20 cellular contexts compared by ENCODE assay signal in the genomic region with DNA sequence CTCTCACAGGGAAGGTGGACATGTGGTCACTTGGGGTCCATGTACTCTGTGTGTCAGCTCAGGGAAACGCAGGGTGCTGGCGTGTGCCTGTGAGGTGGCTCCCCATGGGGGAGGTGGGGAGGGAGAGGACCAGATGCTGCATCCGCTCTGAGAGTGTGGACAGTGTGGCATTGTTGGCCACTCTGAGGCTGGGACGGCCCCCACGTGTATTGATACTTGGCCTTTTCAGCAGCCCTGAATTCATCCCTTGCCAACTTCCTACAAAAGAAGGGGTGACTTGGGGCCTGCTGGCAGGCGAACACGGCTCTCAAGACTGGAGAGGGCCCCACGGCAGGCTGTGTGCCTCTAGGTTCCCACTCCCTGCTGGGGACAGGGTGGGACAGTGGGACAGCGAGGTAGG.
DNase-seq lines count a peak whose midpoint lies in the region; ATAC-seq and TF ChIP-seq lines count a peak whose summit lies in the region.
"Had no signal": no experiment of that assay in that cellular context is flagged by ENCODE, and none has a peak within 500 bp of the region (broad histone marks: within the 10 kb centered on the region; RNA-seq: fewer than 3 reads in every experiment).

No MANE protein-coding gene starts in this region.

- H3K4me3 Mint-ChIP-seq in activated CD8-positive, alpha-beta memory T cell treated with anti-CD3 and anti-CD28 coated beads, Interleukin-2, amount 10 ng/mL, durations not matched to agents 7 days and 5 days, result no peak overlapping the region
- H3K4me3 Mint-ChIP-seq in activated CD8-positive, alpha-beta T cell treated with anti-CD3 and anti-CD28 coated beads, Interleukin-2, amount 10 ng/mL, durations not matched to agents 7 days and 5 days, result no peak overlapping the region
- H3K4me3 Mint-ChIP-seq in chondrocyte (ENCODE audit: unreplicated experiment), result no peak overlapping the region
- H3K4me3 Mint-ChIP-seq: brain, GM23338 had no signal

- H3K9me3 Mint-ChIP-seq in activated CD8-positive, alpha-beta memory T cell treated with anti-CD3 and anti-CD28 coated beads, Interleukin-2, amount 10 ng/mL, durations not matched to agents 7 days and 5 days (ENCODE audit: low read depth), result no peaks in the 10 kb centered on the region
- H3K9me3 Mint-ChIP-seq in activated CD8-positive, alpha-beta T cell treated with anti-CD3 and anti-CD28 coated beads, Interleukin-2, amount 10 ng/mL, durations not matched to agents 7 days and 5 days (ENCODE audit: insufficient read depth), result no peaks in the 10 kb centered on the region
- H3K9me3 Mint-ChIP-seq in chondrocyte (ENCODE audit: low read depth), result no peaks in the 10 kb centered on the region
- H3K9me3 Mint-ChIP-seq: brain, GM23338 had no signal

- peak overlapping the region; percentile 98 for H3K27ac Mint-ChIP-seq in activated CD8-positive, alpha-beta memory T cell treated with anti-CD3 and anti-CD28 coated beads, Interleukin-2, amount 10 ng/mL, durations not matched to agents 7 days and 5 days
- H3K27ac Mint-ChIP-seq in activated CD8-positive, alpha-beta T cell treated with anti-CD3 and anti-CD28 coated beads, Interleukin-2, amount 10 ng/mL, durations not matched to agents 7 days and 5 days, result peak overlapping the region; percentile 99
- no peak overlapping the region for H3K27ac Mint-ChIP-seq in chondrocyte (ENCODE audit: unreplicated experiment)
- H3K27ac Mint-ChIP-seq: GM23338 had no signal

- no peaks in the 10 kb centered on the region for H3K27me3 Mint-ChIP-seq in activated CD8-positive, alpha-beta memory T cell treated with anti-CD3 and anti-CD28 coated beads, Interleukin-2, amount 10 ng/mL, durations not matched to agents 7 days and 5 days
- no peaks in the 10 kb centered on the region for H3K27me3 Mint-ChIP-seq in activated CD8-positive, alpha-beta T cell treated with anti-CD3 and anti-CD28 coated beads, Interleukin-2, amount 10 ng/mL, durations not matched to agents 7 days and 5 days (ENCODE audit: low read depth)
- peaks cover 5% of the 10 kb centered on the region for H3K27me3 Mint-ChIP-seq in chondrocyte (ENCODE audit: low read depth)

- no peak for ATAC-seq in activated CD8-positive, alpha-beta memory T cell treated with anti-CD3 and anti-CD28 coated beads, Interleukin-2, amount 10 ng/mL, durations not matched to agents 7 days and 5 days
- ATAC-seq in activated CD8-positive, alpha-beta T cell treated with anti-CD3 and anti-CD28 coated beads, Interleukin-2, amount 10 ng/mL, durations not matched to agents 7 days and 5 days, result no peak
- ATAC-seq: A549, GM23338, Panc1 had no signal

- TF ChIP-seq CTCF in chondrocyte (IDR thresholded peaks at IDR 0.05), result no peak

- DNase-seq in activated CD8-positive, alpha-beta memory T cell treated with anti-CD3 and anti-CD28 coated beads, Interleukin-2, amount 10 ng/mL, durations not matched to agents 7 days and 5 days, result no peak
- DNase-seq in activated CD8-positive, alpha-beta memory T cell treated with anti-CD3 and anti-CD28 coated beads for 24 hours, result no peak
- no peak for DNase-seq in activated CD8-positive, alpha-beta T cell treated with anti-CD3 and anti-CD28 coated beads, Interleukin-2, amount 10 ng/mL, durations not matched to agents 7 days and 5 days
- peak in 41 of 51 donors; percentile 21 to 85 (median 58) for DNase-seq in hypothalamus (lab: John Stamatoyannopoulos, UW)
- DNase-seq in putamen (ENCODE audit: low spot score), result peak; percentile 80
- DNase-seq in chondrocyte (ENCODE audit: low spot score), result no peak
- no peak for DNase-seq in GM03348 (ENCODE audit: low spot score)
- DNase-seq in NK-92 treated with Interleukin-12 subunit alpha and Interleukin-12 subunit beta, amount 100 ng/mL, for 24 hours (lab: John Stamatoyannopoulos, UW), result no peak
- DNase-seq: activated CD4-positive, alpha-beta T cell treated with anti-CD3 and anti-CD28 coated beads, Interleukin-2, amount 50 U/mL, for 4 hours; activated effector memory CD4-positive, alpha-beta T cell treated with Interleukin-2 at 50 U/mL for 16 hours; effector CD4-positive, alpha-beta T cell; NCI-H2171 treated with DMSO at 0.1 percent for 48 hours; NCI-H82; SK-N-SH; stimulated activated naive CD4-positive, alpha-beta T cell; uterus had no signal

- POLR2A ChIA-PET in activated CD8-positive, alpha-beta T cell treated with anti-CD3 and anti-CD28 coated beads, Interleukin-2, amount 10 ng/mL, durations not matched to agents 7 days and 5 days (lab: Charles Lee), result interaction anchor here (1.1 to 6.1 kb wide), 2 partner anchors 20 to 38 kb away, joined by 3 to 129 read pairs; no protein-coding TSS in a partner anchor

- CTCF ChIA-PET in activated CD8-positive, alpha-beta memory T cell treated with anti-CD3 and anti-CD28 coated beads, Interleukin-2, amount 10 ng/mL, durations not matched to agents 7 days and 5 days (lab: Charles Lee), result interaction anchor here (1.9 to 4.4 kb wide), 3 partner anchors 18 to 74 kb away, joined by 4 to 50 read pairs (median 15); no protein-coding TSS in a partner anchor
- CTCF ChIA-PET in activated CD8-positive, alpha-beta T cell treated with anti-CD3 and anti-CD28 coated beads, Interleukin-2, amount 10 ng/mL, durations not matched to agents 7 days and 5 days (lab: Charles Lee), result interaction anchor here (0.9 to 4.2 kb wide), 6 partner anchors 13 to 122 kb away, joined by 3 to 66 read pairs (median 27); no protein-coding TSS in a partner anchor

- peaks cover 3% of the 10 kb centered on the region for H3K36me3 Mint-ChIP-seq in activated CD8-positive, alpha-beta memory T cell treated with anti-CD3 and anti-CD28 coated beads, Interleukin-2, amount 10 ng/mL, durations not matched to agents 7 days and 5 days
- H3K36me3 Mint-ChIP-seq in activated CD8-positive, alpha-beta T cell treated with anti-CD3 and anti-CD28 coated beads, Interleukin-2, amount 10 ng/mL, durations not matched to agents 7 days and 5 days (ENCODE audit: low read depth), result peaks cover 4% of the 10 kb centered on the region
- H3K36me3 Mint-ChIP-seq in chondrocyte (ENCODE audit: low read depth), result no peaks in the 10 kb centered on the region
- H3K36me3 Mint-ChIP-seq: brain had no signal

- peaks cover 52% of the 10 kb centered on the region for H3K4me1 Mint-ChIP-seq in activated CD8-positive, alpha-beta memory T cell treated with anti-CD3 and anti-CD28 coated beads, Interleukin-2, amount 10 ng/mL, durations not matched to agents 7 days and 5 days
- peaks cover 64% of the 10 kb centered on the region for H3K4me1 Mint-ChIP-seq in activated CD8-positive, alpha-beta T cell treated with anti-CD3 and anti-CD28 coated beads, Interleukin-2, amount 10 ng/mL, durations not matched to agents 7 days and 5 days (ENCODE audit: low read depth)
- H3K4me1 Mint-ChIP-seq in chondrocyte (ENCODE audit: low read depth), result peaks cover 5% of the 10 kb centered on the region

Comparison
In these comparisons a context has a peak if more than half of its experiments do, and no peak if none do; other contexts are left out.
1. DNase-seq: peak in hypothalamus (41 of 51) and putamen (single experiment); none in activated CD8-positive, alpha-beta memory T cell treated with anti-CD3 and anti-CD28 coated beads, Interleukin-2, amount 10 ng/mL, durations not matched to agents 7 days and 5 days (single experiment), activated CD8-positive, alpha-beta memory T cell treated with anti-CD3 and anti-CD28 coated beads for 24 hours (single experiment), activated CD8-positive, alpha-beta T cell treated with anti-CD3 and anti-CD28 coated beads, Interleukin-2, amount 10 ng/mL, durations not matched to agents 7 days and 5 days (single experiment), chondrocyte (single experiment), GM03348 (single experiment) and NK-92 treated with Interleukin-12 subunit alpha and Interleukin-12 subunit beta, amount 100 ng/mL, for 24 hours (single experiment).